Comparison of ENCODE assay signal across 18 cellular contexts in the genomic region with DNA sequence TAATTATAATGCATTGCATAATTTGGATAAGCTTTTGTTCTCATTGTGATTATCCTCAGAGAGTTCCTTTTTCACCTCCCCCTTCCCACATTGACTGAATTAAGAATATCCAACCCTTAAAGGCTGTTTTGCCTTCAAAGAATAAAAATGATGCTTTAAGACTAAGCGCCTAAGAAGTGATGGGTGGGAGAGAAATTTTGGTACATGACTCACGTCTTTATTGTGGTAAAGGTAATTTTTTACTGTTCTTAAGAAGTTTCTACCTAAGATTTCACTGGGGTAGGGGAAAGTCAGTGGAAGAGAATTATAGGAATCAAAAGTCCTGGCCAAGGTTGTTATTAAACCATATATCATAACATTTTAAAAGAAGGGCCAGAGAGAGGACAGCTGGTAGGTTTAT.
DNase-seq lines count a peak whose midpoint lies in the region; ATAC-seq and TF ChIP-seq lines count a peak whose summit lies in the region.
"Had no signal": no experiment of that assay in that cellular context is flagged by ENCODE, and none has a peak within 500 bp of the region (broad histone marks: within the 10 kb centered on the region; RNA-seq: fewer than 3 reads in every experiment).

No MANE protein-coding gene starts in this region.

- ATAC-seq in T-cell (replicated peaks in 1 of 4) (peak; percentile 52 to 66 (median 58)), HG02970 (IDR thresholded peaks at IDR 0.05; ENCODE audit: low FRiP score, unreplicated experiment) (no peak), HG03175 (IDR thresholded peaks at IDR 0.05; ENCODE audit: unreplicated experiment) (no peak)
- ATAC-seq: Right ventricle myocardium inferior had no signal

- H3K27me3 Mint-ChIP-seq in activated T-cell treated with anti-CD3 and anti-CD28 coated beads, Interleukin-2, amount 50 U/mL, for 24 hours: no peaks in the 10 kb centered on the region
- no peaks in the 10 kb centered on the region for H3K27me3 Mint-ChIP-seq in CD4-positive, alpha-beta memory T cell
- H3K27me3 Mint-ChIP-seq in T-cell: no peaks in the 10 kb centered on the region
- no peaks in the 10 kb centered on the region for H3K27me3 Mint-ChIP-seq in activated naive CD8-positive, alpha-beta T cell treated with anti-CD3 and anti-CD28 coated beads for 36 hours

- H3K9me3 ChIP-seq in CD4-positive, alpha-beta memory T cell (ENCODE audit: control insufficient read depth in 1 of 2, low read length in 2 of 2): no peaks in the 10 kb centered on the region
- no peaks in the 10 kb centered on the region for H3K9me3 ChIP-seq in stomach
- H3K9me3 ChIP-seq: MG63, Peyer's patch had no signal

- no peak for TF ChIP-seq POLR2A in stomach (IDR thresholded peaks at IDR 0.05)

- DNase-seq in activated T-cell treated with anti-CD3 and anti-CD28 coated beads, Interleukin-2, amount 50 U/mL, for 24 hours: no peak
- no peak for DNase-seq in activated T-cell treated with anti-CD3 and anti-CD28 coated beads, Interleukin-2, amount 50 U/mL, for 1 hour
- no peak for DNase-seq in CD4-positive, alpha-beta memory T cell
- no peak for DNase-seq in T-cell
- DNase-seq in activated naive CD8-positive, alpha-beta T cell treated with anti-CD3 and anti-CD28 coated beads for 36 hours: no peak
- no peak for DNase-seq in stomach
- DNase-seq: ACHN, H7, MG63, NCI-H1092, NCI-H146, NCI-H2227 treated with DMSO at 0.1 percent for 48 hours, NCI-H524, Peyer's patch had no signal

- CTCF ChIA-PET in CD4-positive, alpha-beta memory T cell (lab: Charles Lee; ENCODE audit: partially characterized antibody): interaction anchor here (1.1 to 19.7 kb wide), 5 partner anchors 13 to 102 kb away, joined by 3 to 451 read pairs (median 3); no protein-coding TSS in a partner anchor
- CTCF ChIA-PET in T-cell (lab: Charles Lee): interaction anchor here (0.6 to 1.2 kb wide), 7 partner anchors 13 to 102 kb away, joined by 3 to 5 read pairs (median 4); a partner anchor contains a TSS

- H3K4me1 ChIP-seq in CD4-positive, alpha-beta memory T cell (ENCODE audit: insufficient read depth, low read length): peaks cover 79% of the 10 kb centered on the region
- no peaks in the 10 kb centered on the region for H3K4me1 ChIP-seq in stomach

- no peaks in the 10 kb centered on the region for H3K27me3 ChIP-seq in CD4-positive, alpha-beta memory T cell (ENCODE audit: insufficient read depth, low read length)
- peaks cover 0 to 11% (median 0%) of the 10 kb centered on the region in 3 donors for H3K27me3 ChIP-seq in stomach
- H3K27me3 ChIP-seq: Peyer's patch had no signal

- H3K27ac Mint-ChIP-seq in activated T-cell treated with anti-CD3 and anti-CD28 coated beads, Interleukin-2, amount 50 U/mL, for 24 hours: peak overlapping the region; percentile 75
- H3K27ac Mint-ChIP-seq in CD4-positive, alpha-beta memory T cell: peak overlapping the region; percentile 5 to 92 (median 79)
- H3K27ac Mint-ChIP-seq in T-cell: peak overlapping the region; percentile 77 to 95
- H3K27ac Mint-ChIP-seq in activated naive CD8-positive, alpha-beta T cell treated with anti-CD3 and anti-CD28 coated beads for 36 hours: peak overlapping the region; percentile 18

- no peaks in the 10 kb centered on the region for H3K36me3 Mint-ChIP-seq in activated T-cell treated with anti-CD3 and anti-CD28 coated beads, Interleukin-2, amount 50 U/mL, for 24 hours (ENCODE audit: low read depth)
- H3K36me3 Mint-ChIP-seq in CD4-positive, alpha-beta memory T cell: no peaks in the 10 kb centered on the region
- H3K36me3 Mint-ChIP-seq in T-cell: no peaks in the 10 kb centered on the region
- peaks cover 16% of the 10 kb centered on the region for H3K36me3 Mint-ChIP-seq in activated naive CD8-positive, alpha-beta T cell treated with anti-CD3 and anti-CD28 coated beads for 36 hours

- no peak for TF ChIP-seq CTCF in stomach (IDR thresholded peaks at IDR 0.05)

- intact Hi-C loops in CD4-positive, alpha-beta memory T cell (cut with micrococcal nuclease): loop anchor here (1.0 kb wide), 1 partner anchor 12 kb away; no protein-coding TSS in a partner anchor
- intact Hi-C loops in stomach (cut with DNase I; ENCODE audit: low total_unique reads): no loop called here

- POLR2A ChIA-PET in CD4-positive, alpha-beta memory T cell (lab: Charles Lee; ENCODE audit: partially characterized antibody): interaction anchor here (1.1 to 22.6 kb wide), 8 partner anchors 4 to 106 kb away, joined by 3 to 520 read pairs (median 4); a partner anchor contains a TSS
- POLR2A ChIA-PET in T-cell (lab: Charles Lee): interaction anchor here (1.0 kb wide), 2 partner anchors 12 to 13 kb away, joined by 4 to 9 read pairs; no protein-coding TSS in a partner anchor

- H3K4me3 ChIP-seq in CD4-positive, alpha-beta memory T cell (ENCODE audit: low read length in 2 of 2): no peak overlapping the region
- H3K4me3 ChIP-seq in stomach: no peak overlapping the region
- H3K4me3 ChIP-seq: MG63, Peyer's patch had no signal

- peak overlapping the region; percentile 21 for H3K4me3 Mint-ChIP-seq in activated T-cell treated with anti-CD3 and anti-CD28 coated beads, Interleukin-2, amount 50 U/mL, for 24 hours
- H3K4me3 Mint-ChIP-seq in CD4-positive, alpha-beta memory T cell: peak overlapping the region in 6 of 8 donors; percentile 3 to 71 (median 50)
- H3K4me3 Mint-ChIP-seq in T-cell: peak overlapping the region in 1 of 3 donors; percentile 40
- no peak overlapping the region for H3K4me3 Mint-ChIP-seq in activated naive CD8-positive, alpha-beta T cell treated with anti-CD3 and anti-CD28 coated beads for 36 hours

- 85 to 91% (median 88%) methylated on average over 2 of the region's 2 CpGs for WGBS in stomach, 5 donors

- peaks cover 8% of the 10 kb centered on the region for H3K9me3 Mint-ChIP-seq in activated T-cell treated with anti-CD3 and anti-CD28 coated beads, Interleukin-2, amount 50 U/mL, for 24 hours
- H3K9me3 Mint-ChIP-seq in CD4-positive, alpha-beta memory T cell: peaks cover 0 to 6% (median 0%) of the 10 kb centered on the region in 8 donors
- peaks cover 0 to 5% (median 0%) of the 10 kb centered on the region in 3 donors for H3K9me3 Mint-ChIP-seq in T-cell
- peaks cover 7% of the 10 kb centered on the region for H3K9me3 Mint-ChIP-seq in activated naive CD8-positive, alpha-beta T cell treated with anti-CD3 and anti-CD28 coated beads for 36 hours

- no peak overlapping the region for H3K27ac ChIP-seq in CD4-positive, alpha-beta memory T cell (ENCODE audit: low read depth, low read length)
- H3K27ac ChIP-seq in stomach: no peak overlapping the region
- H3K27ac ChIP-seq: KMS-11, Peyer's patch had no signal

- no peaks in the 10 kb centered on the region for H3K36me3 ChIP-seq in CD4-positive, alpha-beta memory T cell (ENCODE audit: insufficient read depth, low read length)
- H3K36me3 ChIP-seq in stomach: no peaks in the 10 kb centered on the region
- H3K36me3 ChIP-seq: MG63, Peyer's patch had no signal

- no peak for TF ChIP-seq EP300 in stomach (IDR thresholded peaks at IDR 0.05)

- H3K4me1 Mint-ChIP-seq in activated T-cell treated with anti-CD3 and anti-CD28 coated beads, Interleukin-2, amount 50 U/mL, for 24 hours (ENCODE audit: low read depth): peaks cover 88% of the 10 kb centered on the region
- peaks cover 51 to 84% (median 69%) of the 10 kb centered on the region in 4 donors for H3K4me1 Mint-ChIP-seq in CD4-positive, alpha-beta memory T cell
- H3K4me1 Mint-ChIP-seq in T-cell: peaks cover 85 to 90% (median 89%) of the 10 kb centered on the region in 3 donors
- H3K4me1 Mint-ChIP-seq in activated naive CD8-positive, alpha-beta T cell treated with anti-CD3 and anti-CD28 coated beads for 36 hours: peaks cover 78% of the 10 kb centered on the region

Comparison
In these comparisons a context has a peak if more than half of its experiments do, and no peak if none do; other contexts are left out.
1. H3K27ac Mint-ChIP-seq: peak in every context shown above with its lines; median percentile 86 in T-cell; 79 in CD4-positive, alpha-beta memory T cell; 75 in activated T-cell treated with anti-CD3 and anti-CD28 coated beads, Interleukin-2, amount 50 U/mL, for 24 hours; 18 in activated naive CD8-positive, alpha-beta T cell treated with anti-CD3 and anti-CD28 coated beads for 36 hours.
2. ATAC-seq: peak in T-cell (4 of 4); none in HG02970 (single experiment) and HG03175 (single experiment).